ENCODE assay signal across 1 cellular context in genomic region chr12:80064269-80064668, GRCh38.
TF ChIP-seq lines count a peak whose summit lies in the region.

No MANE protein-coding gene starts in this region.

TF ChIP-seq in HepG2, 621 proteins besides CTCF, POLR2A, EP300 and RAD21:
- TF ChIP-seq KDM5A (IDR thresholded peaks at IDR 0.05; ENCODE audit: borderline replicate concordance, low read length) = no peak
- TF ChIP-seq CEBPB (IDR thresholded peaks at IDR 0.05; ENCODE audit: borderline replicate concordance, low read depth, low read length) = peak; percentile 39; the same call in 1 of the 2 replicates
- TF ChIP-seq EHMT2 (IDR thresholded peaks at IDR 0.05; ENCODE audit: borderline replicate concordance, low read depth, low read length) = no peak
- TF ChIP-seq SP5 (CRISPR knock-in tag; IDR thresholded peaks at IDR 0.05; ENCODE audit: borderline replicate concordance, low read depth) = no peak
- no peak for TF ChIP-seq PRDM10 (CRISPR knock-in tag; IDR thresholded peaks at IDR 0.05; ENCODE audit: low read depth)
- TF ChIP-seq ATF7 (IDR thresholded peaks at IDR 0.05) = peak; percentile 40; the same call in 1 of the 2 replicates
- TF ChIP-seq ATF7 (CRISPR knock-in tag; IDR thresholded peaks at IDR 0.05) = no peak
